Comparison of ENCODE assay signal across 9 cellular contexts in genomic region chr7:98418636-98419315, GRCh38. TPM values are rescaled to one million over a fixed set of nuclear protein-coding genes. Genes with fewer than 3 reads are reported as not detected.
DNase-seq lines count a peak whose midpoint lies in the region; ATAC-seq and TF ChIP-seq lines count a peak whose summit lies in the region.
"Had no signal": no experiment of that assay in that cellular context is flagged by ENCODE, and none has a peak within 500 bp of the region (broad histone marks: within the 10 kb centered on the region; RNA-seq: fewer than 3 reads in every experiment).

No MANE protein-coding gene starts in this region.

- H3K27me3 ChIP-seq in BJ (ENCODE audit: control insufficient read depth, insufficient read depth, low read length) (no peaks in the 10 kb centered on the region), HUES48 (ENCODE audit: control insufficient read depth, insufficient read depth, low read length) (no peaks in the 10 kb centered on the region; the same call in 1 of the 2 replicates), mesendoderm (ENCODE audit: insufficient read depth, low read length, poor library complexity) (no peaks in the 10 kb centered on the region)

- peak; percentile 62 for DNase-seq in BJ (ENCODE audit: low read depth)
- peak; percentile 95 for DNase-seq in amniotic epithelial cell (ENCODE audit: low read depth)
- DNase-seq in mesendoderm = peak; percentile 59

- H3K27ac ChIP-seq in HUES48 (ENCODE audit: low read depth, low read length) (peak overlapping the region; percentile 39), mesendoderm (ENCODE audit: low read depth, low read length) (no peak overlapping the region)
- H3K27ac ChIP-seq: HL-60 had no signal

- no CpG with 5 or more reads among the region's 7 CpGs for WGBS in mesendoderm (ENCODE audit: extremely low coverage, insufficient coverage, low lambda C conversion rate)

- no peak overlapping the region for H4K5ac ChIP-seq in mesendoderm (ENCODE audit: low read length)

- H3K18ac ChIP-seq in mesendoderm (ENCODE audit: low read length) = no peak overlapping the region

- H2BK15ac ChIP-seq in mesendoderm (replicated peaks; ENCODE audit: low read depth) = no peak overlapping the region

- H4K8ac ChIP-seq in mesendoderm (ENCODE audit: low read depth, low read length) = no peak overlapping the region

- no peaks in the 10 kb centered on the region for H3K9me3 ChIP-seq in HUES48 (ENCODE audit: control insufficient read depth, insufficient read depth, low read length)

- no peaks in the 10 kb centered on the region for H3K79me2 ChIP-seq in mesendoderm (ENCODE audit: control insufficient read depth, insufficient read depth, low read length)

- H2BK120ac ChIP-seq in mesendoderm (ENCODE audit: low read depth, low read length) = no peak overlapping the region

- ATAC-seq in GM18502 (IDR thresholded peaks at IDR 0.05; ENCODE audit: poor library complexity, unreplicated experiment) (no peak), HG03442 (IDR thresholded peaks at IDR 0.05; ENCODE audit: unreplicated experiment) (no peak), GM19023 (IDR thresholded peaks at IDR 0.05; ENCODE audit: unreplicated experiment) (no peak), GM18517 (IDR thresholded peaks at IDR 0.05; ENCODE audit: unreplicated experiment) (no peak)

- H3K4me1 ChIP-seq in HUES48 (ENCODE audit: control insufficient read depth, insufficient read depth, low read length) (no peaks in the 10 kb centered on the region), mesendoderm (ENCODE audit: control insufficient read depth, low read depth, low read length) (no peaks in the 10 kb centered on the region)

- no peak overlapping the region for H3K56ac ChIP-seq in mesendoderm (ENCODE audit: low read length)

- no peak for TF ChIP-seq CTCF in BJ (IDR thresholded peaks at IDR 0.05; ENCODE audit: insufficient read depth, low read depth, low read length)

- no peak overlapping the region for H3K23ac ChIP-seq in mesendoderm (ENCODE audit: low read length)

- H3K4me3 ChIP-seq in BJ (ENCODE audit: low read depth, low read length) (no peak overlapping the region), HUES48 (ENCODE audit: low read depth, low read length) (no peak overlapping the region), mesendoderm (ENCODE audit: low read length) (no peak overlapping the region)

- H3K36me3 ChIP-seq in BJ (ENCODE audit: control insufficient read depth, insufficient read depth, low read length) = no peaks in the 10 kb centered on the region
- no peaks in the 10 kb centered on the region for H3K36me3 ChIP-seq in HUES48 (ENCODE audit: control insufficient read depth, insufficient read depth, low read length)
- no peaks in the 10 kb centered on the region for H3K36me3 ChIP-seq in mesendoderm (ENCODE audit: control insufficient read depth, insufficient read depth, low read length)

- CTCF ChIA-PET in BJ (lab: Yijun Ruan, JAX) = interaction anchor here (0.7 to 5.1 kb wide), 11 partner anchors 9 to 461 kb away, joined by 3 to 33 read pairs (median 5); partner anchors contain the start of gene BAIAP2L1

- POLR2A ChIA-PET in BJ (lab: Charles Lee) = no interaction called here

- H3K9ac ChIP-seq in HUES48 (ENCODE audit: low read depth, low read length) (no peak overlapping the region), mesendoderm (ENCODE audit: low read length) (no peak overlapping the region)

- no peak overlapping the region for H3K4ac ChIP-seq in mesendoderm (ENCODE audit: low read depth, low read length)

- H3K79me1 ChIP-seq in mesendoderm (ENCODE audit: low read length) = no peaks in the 10 kb centered on the region

- H3K4me2 ChIP-seq in mesendoderm (ENCODE audit: low read length) = no peak overlapping the region

- no peak overlapping the region for H2AK5ac ChIP-seq in mesendoderm (ENCODE audit: low read length)

- no peak overlapping the region for H2BK5ac ChIP-seq in mesendoderm (ENCODE audit: low read length)

RNA-seq across cellular contexts. Expression of gene BAIAP2L1, which starts 17.9 kb away (rescaled TPM):
- 8.8 and 11.4 TPM in 2 replicates for polyA plus RNA-seq in BJ (2011; rRNA removed)
- polyA minus RNA-seq in BJ (2011; rRNA and poly(A)+ RNA removed) = 5.8 and 8.2 TPM in 2 replicates
- polyA plus RNA-seq in mesendoderm (2013, experiment 1 of 2) = 20.6 TPM
- 21.3 TPM for polyA plus RNA-seq in mesendoderm (2013, experiment 2 of 2)
